Comparison of ENCODE assay signal across 8 cellular contexts in the genomic region with DNA sequence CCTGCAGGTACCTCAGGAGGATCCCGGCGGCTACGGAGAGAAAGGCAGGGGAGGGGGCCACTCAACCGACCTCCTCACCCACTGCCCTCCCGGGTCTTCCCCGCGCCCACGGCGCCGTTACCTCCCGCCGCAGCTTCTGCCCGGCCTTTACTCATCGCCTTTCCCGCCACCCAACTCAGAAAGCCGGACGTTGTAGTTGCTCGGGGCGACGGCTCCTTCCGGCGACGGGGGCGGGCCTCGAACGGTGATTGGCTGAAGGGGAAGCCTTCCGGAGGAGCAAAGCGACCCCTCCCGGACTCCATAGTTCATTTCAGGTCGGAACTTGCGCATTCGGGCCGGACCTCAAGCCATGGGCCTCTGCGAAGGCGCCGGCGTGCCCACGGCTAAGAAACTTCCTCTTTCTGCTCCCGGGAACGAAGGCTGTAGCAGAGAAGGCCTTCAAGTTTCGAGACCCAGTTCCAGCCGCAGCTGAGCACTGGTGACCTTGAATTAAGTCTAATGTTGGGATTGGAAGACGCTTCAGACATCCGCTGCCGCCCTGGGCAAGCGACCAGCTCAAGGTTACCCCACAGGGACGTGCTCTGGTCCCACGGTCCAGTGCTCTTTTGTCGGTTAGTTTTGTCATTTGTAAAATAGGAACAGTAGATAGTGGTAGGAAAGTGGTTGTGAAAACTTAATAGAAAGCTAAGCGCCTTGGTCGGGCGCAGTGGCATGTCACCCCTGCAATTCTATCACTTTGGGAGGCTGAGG. TPM values are rescaled to one million over a fixed set of nuclear protein-coding genes. Genes with fewer than 3 reads are reported as not detected.
DNase-seq lines count a peak whose midpoint lies in the region; ATAC-seq, FAIRE-seq and TF ChIP-seq lines count a peak whose summit lies in the region.

A gene with protein sequence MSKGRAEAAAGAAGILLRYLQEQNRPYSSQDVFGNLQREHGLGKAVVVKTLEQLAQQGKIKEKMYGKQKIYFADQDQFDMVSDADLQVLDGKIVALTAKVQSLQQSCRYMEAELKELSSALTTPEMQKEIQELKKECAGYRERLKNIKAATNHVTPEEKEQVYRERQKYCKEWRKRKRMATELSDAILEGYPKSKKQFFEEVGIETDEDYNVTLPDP (minus strand): TSS at position 198 of the 750 bp plus-strand sequence. CDS start 43 bp downstream, at position 155.

- peak; percentile 61 for ATAC-seq in HG02840 (IDR thresholded peaks at IDR 0.05; ENCODE audit: low FRiP score, unreplicated experiment)
- peak; percentile 91 to 98 (median 94) for ATAC-seq in heart left ventricle

- H3K9me3 ChIP-seq in adrenal gland (replicated peaks in 1 of 3): no peaks in the 10 kb centered on the region
- H3K9me3 ChIP-seq in heart left ventricle: no peaks in the 10 kb centered on the region

- H3K36me3 Mint-ChIP-seq in type B pancreatic cell: peaks cover 13% of the 10 kb centered on the region

- peak in 2 of 6 experiments; percentile 18 to 35 for TF ChIP-seq CTCF in adrenal gland (IDR thresholded peaks at IDR 0.05)
- peak in 9 of 12 donors; percentile 9 to 55 (median 40) for TF ChIP-seq CTCF in heart left ventricle (IDR thresholded peaks at IDR 0.05)
- TF ChIP-seq CTCF in type B pancreatic cell (conservative IDR thresholded peaks at IDR 0.05): no peak

- WGBS in adrenal gland, 4 donors: 0% methylated on average over 24 to 52 of the region's 52 CpGs
- 0 to 1% (median 0%) methylated on average over 27 to 52 of the region's 52 CpGs for WGBS in heart left ventricle, 4 donors

- H3K27me3 Mint-ChIP-seq in type B pancreatic cell: no peaks in the 10 kb centered on the region

- H3K27me3 ChIP-seq in adrenal gland (no peaks in the 10 kb centered on the region), heart left ventricle (no peaks in the 10 kb centered on the region)

- intact Hi-C loops in adrenal gland (cut with DNase I) (no loop called here), heart left ventricle (cut with DNase I) (loop anchor here in 8 of 10 donors (1.0 to 10.0 kb wide), 8 partner anchors 31 to 360 kb away; partner anchors contain the start of genes RAMP2 (in 3 of the 8), PLEKHH3 (in 2 of the 8), RETREG3 (in 2 of the 8) and TUBG1 (in 2 of the 8))

- H3K9me3 Mint-ChIP-seq in type B pancreatic cell: no peaks in the 10 kb centered on the region

- H3K4me3 ChIP-seq in adrenal gland (peak within 1 kb of the TSS in 3 of 4 donors; percentile 12 to 86 (median 34)), heart left ventricle (peak within 1 kb of the TSS; percentile 49 to 96 (median 66))

- peak within 1 kb of the TSS; percentile 77 to 97 (median 87) for H3K27ac ChIP-seq in adrenal gland
- H3K27ac ChIP-seq in heart left ventricle: peak within 1 kb of the TSS; percentile 83 to 99 (median 90)

- H3K4me1 ChIP-seq in adrenal gland (replicated peaks in 1 of 2) (peaks cover 5 to 21% of the 10 kb centered on the region in 2 donors), heart left ventricle (peaks cover 0 to 32% (median 14%) of the 10 kb centered on the region in 12 donors)

- peaks cover 29% of the 10 kb centered on the region for H3K4me1 Mint-ChIP-seq in type B pancreatic cell (ENCODE audit: unreplicated experiment)

- TF ChIP-seq POLR2A in GM12892 (IDR thresholded peaks at IDR 0.05; ENCODE audit: low read depth, low read length): peak; percentile 90
- peak; percentile 37 to 85 for TF ChIP-seq POLR2A in adrenal gland (IDR thresholded peaks at IDR 0.05)
- peak; percentile 54 to 86 for TF ChIP-seq POLR2A in heart left ventricle (IDR thresholded peaks at IDR 0.05)

- DNase-seq in GM12892 (ENCODE audit: insufficient read length): peak; percentile 96
- DNase-seq in NCI-H146 treated with DMSO at 0.1 percent for 48 hours (lab: John Stamatoyannopoulos, UW; ENCODE audit: unreplicated experiment): peak; percentile 85
- peak; percentile 82 to 93 (median 88) for DNase-seq in T-helper 1 cell
- DNase-seq in adrenal gland: peak; percentile 95 to 98 (median 97)
- peak; percentile 96 to 97 (median 96) for DNase-seq in heart left ventricle
- DNase-seq in pons (ENCODE audit: low spot score): peak; percentile 93
- peak; percentile 94 for DNase-seq in type B pancreatic cell (ENCODE audit: extremely low spot score, unreplicated experiment)

- H3K36me3 ChIP-seq in adrenal gland (replicated peaks in 1 of 2): peaks cover 0 to 49% of the 10 kb centered on the region in 2 donors
- peaks cover 0 to 69% (median 61%) of the 10 kb centered on the region in 9 donors for H3K36me3 ChIP-seq in heart left ventricle

- peak; percentile 88 for FAIRE-seq in GM12892 (lab: Jason Lieb, UNC)

- peak within 1 kb of the TSS; percentile 94 for H3K27ac Mint-ChIP-seq in type B pancreatic cell

- H3K4me3 Mint-ChIP-seq in type B pancreatic cell: peak within 1 kb of the TSS; percentile 99

RNA-seq across cellular contexts. Expression of the gene that starts here (rescaled TPM):
- polyA plus RNA-seq in GM12892 (2012; ENCODE audit: missing spikeins): 12.3 TPM
- total RNA-seq in adrenal gland: 1 to 10 TPM in 7 of 8 donors, not detected in 1; 1.2 to 2.3 (median 1.8) TPM
- 1 to 10 TPM; 3.1 to 3.9 (median 3.5) TPM for polyA plus RNA-seq in adrenal gland
- 1 to 10 TPM in 7 of 9 donors, under 1 TPM in 2; 0.71 to 4.1 (median 2.0) TPM for total RNA-seq in heart left ventricle
- 1 to 10 TPM; 2.1 to 2.9 TPM for polyA plus RNA-seq in heart left ventricle
- total RNA-seq in type B pancreatic cell (ENCODE audit: low replicate concordance): 10.6 and 22.6 TPM in 2 replicates

Comparison
In these comparisons a context has a peak if more than half of its experiments do, and no peak if none do; other contexts are left out.
1. Peak in every context shown above with its lines: DNase-seq, ATAC-seq, H3K4me3 ChIP-seq and H3K27ac ChIP-seq.
2. intact Hi-C loops: an anchor here in heart left ventricle (1.0 to 10.0 kb wide); none called in adrenal gland.